Comparison of ENCODE assay signal across 1 cellular context in the genomic region with DNA sequence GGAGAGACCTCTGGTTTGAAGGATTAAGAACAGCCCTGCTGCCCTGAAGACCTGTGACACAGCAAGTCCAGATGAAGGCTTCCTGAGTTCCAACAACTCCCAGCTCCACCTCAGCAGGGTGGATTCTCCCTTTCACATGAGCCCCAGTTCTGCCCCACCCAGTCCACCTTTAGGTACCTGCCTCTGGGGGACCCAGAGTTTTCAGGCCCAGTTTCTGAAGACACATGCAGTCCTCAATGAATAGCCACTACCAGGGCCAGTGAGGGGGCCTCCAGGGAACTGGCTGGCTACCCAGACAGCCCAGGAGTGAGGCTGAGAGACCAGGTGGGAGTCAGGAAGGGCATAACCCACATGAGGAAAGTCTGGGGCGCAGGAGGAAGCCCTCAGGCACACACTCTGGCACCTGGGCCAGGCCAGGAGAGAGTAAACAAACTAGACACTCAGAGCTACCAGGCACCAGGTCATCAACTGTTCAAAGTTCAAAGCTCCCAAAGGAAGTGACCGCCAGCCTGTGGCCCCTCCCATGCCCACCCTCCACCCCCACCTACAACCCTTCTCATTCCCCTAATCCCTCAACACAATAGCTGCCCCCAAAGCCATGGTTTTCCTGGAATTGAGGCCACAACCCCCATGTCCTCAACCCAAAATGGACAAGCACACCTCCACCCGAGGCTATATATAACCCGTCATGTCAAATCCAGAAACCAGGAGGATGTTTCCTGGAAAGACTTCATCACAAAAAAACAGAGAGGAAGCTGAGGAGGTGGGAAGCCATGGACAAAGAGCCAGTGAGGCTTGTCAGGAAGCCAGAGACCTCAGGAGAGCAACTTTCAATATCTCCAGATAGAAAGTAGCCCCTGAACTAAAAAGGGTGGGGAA.
TF ChIP-seq lines count a peak whose summit lies in the region.

No MANE protein-coding gene starts in this region.

TF ChIP-seq in HepG2, 621 proteins besides CTCF, POLR2A, EP300 and RAD21 (continued from another document and continues in another):
- TF ChIP-seq, protein P1, sequence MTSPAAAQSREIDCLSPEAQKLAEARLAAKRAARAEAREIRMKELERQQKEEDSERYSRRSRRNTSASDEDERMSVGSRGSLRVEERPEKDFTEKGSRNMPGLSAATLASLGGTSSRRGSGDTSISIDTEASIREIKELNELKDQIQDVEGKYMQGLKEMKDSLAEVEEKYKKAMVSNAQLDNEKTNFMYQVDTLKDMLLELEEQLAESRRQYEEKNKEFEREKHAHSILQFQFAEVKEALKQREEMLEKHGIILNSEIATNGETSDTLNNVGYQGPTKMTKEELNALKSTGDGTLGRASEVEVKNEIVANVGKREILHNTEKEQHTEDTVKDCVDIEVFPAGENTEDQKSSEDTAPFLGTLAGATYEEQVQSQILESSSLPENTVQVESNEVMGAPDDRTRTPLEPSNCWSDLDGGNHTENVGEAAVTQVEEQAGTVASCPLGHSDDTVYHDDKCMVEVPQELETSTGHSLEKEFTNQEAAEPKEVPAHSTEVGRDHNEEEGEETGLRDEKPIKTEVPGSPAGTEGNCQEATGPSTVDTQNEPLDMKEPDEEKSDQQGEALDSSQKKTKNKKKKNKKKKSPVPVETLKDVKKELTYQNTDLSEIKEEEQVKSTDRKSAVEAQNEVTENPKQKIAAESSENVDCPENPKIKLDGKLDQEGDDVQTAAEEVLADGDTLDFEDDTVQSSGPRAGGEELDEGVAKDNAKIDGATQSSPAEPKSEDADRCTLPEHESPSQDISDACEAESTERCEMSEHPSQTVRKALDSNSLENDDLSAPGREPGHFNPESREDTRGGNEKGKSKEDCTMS (CRISPR knock-in tag; conservative IDR thresholded peaks at IDR 0.05), result no peak
- TF ChIP-seq ZNF264 (CRISPR knock-in tag; IDR thresholded peaks at IDR 0.05), result no peak; the same call in 1 of the 2 replicates
- TF ChIP-seq, protein P2, sequence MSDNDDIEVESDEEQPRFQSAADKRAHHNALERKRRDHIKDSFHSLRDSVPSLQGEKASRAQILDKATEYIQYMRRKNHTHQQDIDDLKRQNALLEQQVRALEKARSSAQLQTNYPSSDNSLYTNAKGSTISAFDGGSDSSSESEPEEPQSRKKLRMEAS (IDR thresholded peaks at IDR 0.05), result 0 out of 2 replicates have a peak, but pooled peaks have one; percentile 42
- no peak for TF ChIP-seq NFE2L1 (CRISPR knock-in tag; IDR thresholded peaks at IDR 0.05; ENCODE audit: borderline replicate concordance)
- no peak for TF ChIP-seq ZNF569 (CRISPR knock-in tag; IDR thresholded peaks at IDR 0.05; ENCODE audit: borderline replicate concordance)
- TF ChIP-seq ZNF230 (CRISPR knock-in tag; IDR thresholded peaks at IDR 0.05), result peak; percentile 65; the same call in 1 of the 2 replicates
- TF ChIP-seq JUNB (CRISPR knock-in tag; IDR thresholded peaks at IDR 0.05; ENCODE audit: borderline replicate concordance), result no peak
- TF ChIP-seq, protein P3, sequence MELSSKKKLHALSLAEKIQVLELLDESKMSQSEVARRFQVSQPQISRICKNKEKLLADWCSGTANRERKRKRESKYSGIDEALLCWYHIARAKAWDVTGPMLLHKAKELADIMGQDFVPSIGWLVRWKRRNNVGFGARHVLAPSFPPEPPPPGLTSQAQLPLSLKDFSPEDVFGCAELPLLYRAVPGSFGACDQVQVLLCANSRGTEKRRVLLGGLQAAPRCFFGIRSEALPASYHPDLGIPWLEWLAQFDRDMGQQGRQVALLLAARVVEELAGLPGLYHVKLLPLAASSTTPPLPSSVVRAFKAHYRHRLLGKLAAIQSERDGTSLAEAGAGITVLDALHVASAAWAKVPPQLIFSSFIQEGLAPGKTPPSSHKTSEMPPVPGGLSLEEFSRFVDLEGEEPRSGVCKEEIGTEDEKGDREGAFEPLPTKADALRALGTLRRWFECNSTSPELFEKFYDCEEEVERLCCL (CRISPR knock-in tag; IDR thresholded peaks at IDR 0.05; ENCODE audit: borderline replicate concordance), result no peak
- TF ChIP-seq HOXD1 (CRISPR knock-in tag; IDR thresholded peaks at IDR 0.05), result no peak
- TF ChIP-seq RFX3 (CRISPR knock-in tag; IDR thresholded peaks at IDR 0.05), result no peak
- 0 out of 2 replicates have a peak, but pooled peaks have one; percentile 25 for TF ChIP-seq JUN (CRISPR knock-in tag; IDR thresholded peaks at IDR 0.05)
- TF ChIP-seq, protein P4, sequence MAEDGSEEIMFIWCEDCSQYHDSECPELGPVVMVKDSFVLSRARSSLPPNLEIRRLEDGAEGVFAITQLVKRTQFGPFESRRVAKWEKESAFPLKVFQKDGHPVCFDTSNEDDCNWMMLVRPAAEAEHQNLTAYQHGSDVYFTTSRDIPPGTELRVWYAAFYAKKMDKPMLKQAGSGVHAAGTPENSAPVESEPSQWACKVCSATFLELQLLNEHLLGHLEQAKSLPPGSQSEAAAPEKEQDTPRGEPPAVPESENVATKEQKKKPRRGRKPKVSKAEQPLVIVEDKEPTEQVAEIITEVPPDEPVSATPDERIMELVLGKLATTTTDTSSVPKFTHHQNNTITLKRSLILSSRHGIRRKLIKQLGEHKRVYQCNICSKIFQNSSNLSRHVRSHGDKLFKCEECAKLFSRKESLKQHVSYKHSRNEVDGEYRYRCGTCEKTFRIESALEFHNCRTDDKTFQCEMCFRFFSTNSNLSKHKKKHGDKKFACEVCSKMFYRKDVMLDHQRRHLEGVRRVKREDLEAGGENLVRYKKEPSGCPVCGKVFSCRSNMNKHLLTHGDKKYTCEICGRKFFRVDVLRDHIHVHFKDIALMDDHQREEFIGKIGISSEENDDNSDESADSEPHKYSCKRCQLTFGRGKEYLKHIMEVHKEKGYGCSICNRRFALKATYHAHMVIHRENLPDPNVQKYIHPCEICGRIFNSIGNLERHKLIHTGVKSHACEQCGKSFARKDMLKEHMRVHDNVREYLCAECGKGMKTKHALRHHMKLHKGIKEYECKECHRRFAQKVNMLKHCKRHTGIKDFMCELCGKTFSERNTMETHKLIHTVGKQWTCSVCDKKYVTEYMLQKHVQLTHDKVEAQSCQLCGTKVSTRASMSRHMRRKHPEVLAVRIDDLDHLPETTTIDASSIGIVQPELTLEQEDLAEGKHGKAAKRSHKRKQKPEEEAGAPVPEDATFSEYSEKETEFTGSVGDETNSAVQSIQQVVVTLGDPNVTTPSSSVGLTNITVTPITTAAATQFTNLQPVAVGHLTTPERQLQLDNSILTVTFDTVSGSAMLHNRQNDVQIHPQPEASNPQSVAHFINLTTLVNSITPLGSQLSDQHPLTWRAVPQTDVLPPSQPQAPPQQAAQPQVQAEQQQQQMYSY (CRISPR knock-in tag; IDR thresholded peaks at IDR 0.05), result no peak
- no peak for TF ChIP-seq CENPX (CRISPR knock-in tag; IDR thresholded peaks at IDR 0.05)
- TF ChIP-seq BHLHE40 (IDR thresholded peaks at IDR 0.05; ENCODE audit: low read length), result no peak; the same call in 1 of the 2 replicates
- no peak for TF ChIP-seq NCOA1 (CRISPR knock-in tag; IDR thresholded peaks at IDR 0.05)
- no peak for TF ChIP-seq SMYD3 (CRISPR knock-in tag; IDR thresholded peaks at IDR 0.05)
- peak; percentile 42; the same call in 1 of the 2 replicates for TF ChIP-seq KAT8 (CRISPR knock-in tag; IDR thresholded peaks at IDR 0.05)
- no peak for TF ChIP-seq SP2 (CRISPR knock-in tag; IDR thresholded peaks at IDR 0.05)
- no peak for TF ChIP-seq KDM5B (CRISPR knock-in tag; IDR thresholded peaks at IDR 0.05; ENCODE audit: borderline replicate concordance)
- no peak for TF ChIP-seq NFIC (IDR thresholded peaks at IDR 0.05; ENCODE audit: low read length)
- TF ChIP-seq KDM5A (IDR thresholded peaks at IDR 0.05; ENCODE audit: borderline replicate concordance, low read length), result no peak
- TF ChIP-seq, protein P5, sequence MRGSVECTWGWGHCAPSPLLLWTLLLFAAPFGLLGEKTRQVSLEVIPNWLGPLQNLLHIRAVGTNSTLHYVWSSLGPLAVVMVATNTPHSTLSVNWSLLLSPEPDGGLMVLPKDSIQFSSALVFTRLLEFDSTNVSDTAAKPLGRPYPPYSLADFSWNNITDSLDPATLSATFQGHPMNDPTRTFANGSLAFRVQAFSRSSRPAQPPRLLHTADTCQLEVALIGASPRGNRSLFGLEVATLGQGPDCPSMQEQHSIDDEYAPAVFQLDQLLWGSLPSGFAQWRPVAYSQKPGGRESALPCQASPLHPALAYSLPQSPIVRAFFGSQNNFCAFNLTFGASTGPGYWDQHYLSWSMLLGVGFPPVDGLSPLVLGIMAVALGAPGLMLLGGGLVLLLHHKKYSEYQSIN (CRISPR knock-in tag; IDR thresholded peaks at IDR 0.05; ENCODE audit: borderline replicate concordance), result no peak
- no peak for TF ChIP-seq ZNF879 (CRISPR knock-in tag; IDR thresholded peaks at IDR 0.05)
- TF ChIP-seq, protein P6, sequence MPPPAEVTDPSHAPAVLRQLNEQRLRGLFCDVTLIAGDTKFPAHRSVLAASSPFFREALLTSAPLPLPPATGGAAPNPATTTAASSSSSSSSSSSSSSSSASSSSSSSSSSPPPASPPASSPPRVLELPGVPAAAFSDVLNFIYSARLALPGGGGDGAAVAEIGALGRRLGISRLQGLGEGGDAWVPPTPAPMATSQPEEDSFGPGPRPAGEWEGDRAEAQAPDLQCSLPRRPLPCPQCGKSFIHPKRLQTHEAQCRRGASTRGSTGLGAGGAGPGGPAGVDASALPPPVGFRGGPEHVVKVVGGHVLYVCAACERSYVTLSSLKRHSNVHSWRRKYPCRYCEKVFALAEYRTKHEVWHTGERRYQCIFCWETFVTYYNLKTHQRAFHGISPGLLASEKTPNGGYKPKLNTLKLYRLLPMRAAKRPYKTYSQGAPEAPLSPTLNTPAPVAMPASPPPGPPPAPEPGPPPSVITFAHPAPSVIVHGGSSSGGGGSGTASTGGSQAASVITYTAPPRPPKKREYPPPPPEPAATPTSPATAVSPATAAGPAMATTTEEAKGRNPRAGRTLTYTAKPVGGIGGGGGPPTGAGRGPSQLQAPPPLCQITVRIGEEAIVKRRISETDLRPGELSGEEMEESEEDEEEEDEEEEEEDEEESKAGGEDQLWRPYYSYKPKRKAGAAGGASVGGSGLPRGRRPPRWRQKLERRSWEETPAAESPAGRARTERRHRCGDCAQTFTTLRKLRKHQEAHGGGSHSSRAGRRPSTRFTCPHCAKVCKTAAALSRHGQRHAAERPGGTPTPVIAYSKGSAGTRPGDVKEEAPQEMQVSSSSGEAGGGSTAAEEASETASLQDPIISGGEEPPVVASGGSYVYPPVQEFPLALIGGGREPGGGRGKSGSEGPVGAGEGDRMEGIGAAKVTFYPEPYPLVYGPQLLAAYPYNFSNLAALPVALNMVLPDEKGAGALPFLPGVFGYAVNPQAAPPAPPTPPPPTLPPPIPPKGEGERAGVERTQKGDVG (CRISPR knock-in tag; IDR thresholded peaks at IDR 0.05; ENCODE audit: borderline replicate concordance), result no peak
- TF ChIP-seq, protein P7, sequence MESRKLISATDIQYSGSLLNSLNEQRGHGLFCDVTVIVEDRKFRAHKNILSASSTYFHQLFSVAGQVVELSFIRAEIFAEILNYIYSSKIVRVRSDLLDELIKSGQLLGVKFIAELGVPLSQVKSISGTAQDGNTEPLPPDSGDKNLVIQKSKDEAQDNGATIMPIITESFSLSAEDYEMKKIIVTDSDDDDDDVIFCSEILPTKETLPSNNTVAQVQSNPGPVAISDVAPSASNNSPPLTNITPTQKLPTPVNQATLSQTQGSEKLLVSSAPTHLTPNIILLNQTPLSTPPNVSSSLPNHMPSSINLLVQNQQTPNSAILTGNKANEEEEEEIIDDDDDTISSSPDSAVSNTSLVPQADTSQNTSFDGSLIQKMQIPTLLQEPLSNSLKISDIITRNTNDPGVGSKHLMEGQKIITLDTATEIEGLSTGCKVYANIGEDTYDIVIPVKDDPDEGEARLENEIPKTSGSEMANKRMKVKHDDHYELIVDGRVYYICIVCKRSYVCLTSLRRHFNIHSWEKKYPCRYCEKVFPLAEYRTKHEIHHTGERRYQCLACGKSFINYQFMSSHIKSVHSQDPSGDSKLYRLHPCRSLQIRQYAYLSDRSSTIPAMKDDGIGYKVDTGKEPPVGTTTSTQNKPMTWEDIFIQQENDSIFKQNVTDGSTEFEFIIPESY (CRISPR knock-in tag; IDR thresholded peaks at IDR 0.05), result no peak
- 0 out of 2 replicates have a peak, but pooled peaks have one; percentile 50 for TF ChIP-seq MIER3 (CRISPR knock-in tag; IDR thresholded peaks at IDR 0.05; ENCODE audit: borderline replicate concordance)
- TF ChIP-seq HES4 (CRISPR knock-in tag; IDR thresholded peaks at IDR 0.05; ENCODE audit: borderline replicate concordance), result no peak
- TF ChIP-seq ZNF10 (CRISPR knock-in tag; IDR thresholded peaks at IDR 0.05; ENCODE audit: borderline replicate concordance, low read depth), result no peak
- TF ChIP-seq ZNF564 (CRISPR knock-in tag; IDR thresholded peaks at IDR 0.05), result no peak
- TF ChIP-seq, protein P8, sequence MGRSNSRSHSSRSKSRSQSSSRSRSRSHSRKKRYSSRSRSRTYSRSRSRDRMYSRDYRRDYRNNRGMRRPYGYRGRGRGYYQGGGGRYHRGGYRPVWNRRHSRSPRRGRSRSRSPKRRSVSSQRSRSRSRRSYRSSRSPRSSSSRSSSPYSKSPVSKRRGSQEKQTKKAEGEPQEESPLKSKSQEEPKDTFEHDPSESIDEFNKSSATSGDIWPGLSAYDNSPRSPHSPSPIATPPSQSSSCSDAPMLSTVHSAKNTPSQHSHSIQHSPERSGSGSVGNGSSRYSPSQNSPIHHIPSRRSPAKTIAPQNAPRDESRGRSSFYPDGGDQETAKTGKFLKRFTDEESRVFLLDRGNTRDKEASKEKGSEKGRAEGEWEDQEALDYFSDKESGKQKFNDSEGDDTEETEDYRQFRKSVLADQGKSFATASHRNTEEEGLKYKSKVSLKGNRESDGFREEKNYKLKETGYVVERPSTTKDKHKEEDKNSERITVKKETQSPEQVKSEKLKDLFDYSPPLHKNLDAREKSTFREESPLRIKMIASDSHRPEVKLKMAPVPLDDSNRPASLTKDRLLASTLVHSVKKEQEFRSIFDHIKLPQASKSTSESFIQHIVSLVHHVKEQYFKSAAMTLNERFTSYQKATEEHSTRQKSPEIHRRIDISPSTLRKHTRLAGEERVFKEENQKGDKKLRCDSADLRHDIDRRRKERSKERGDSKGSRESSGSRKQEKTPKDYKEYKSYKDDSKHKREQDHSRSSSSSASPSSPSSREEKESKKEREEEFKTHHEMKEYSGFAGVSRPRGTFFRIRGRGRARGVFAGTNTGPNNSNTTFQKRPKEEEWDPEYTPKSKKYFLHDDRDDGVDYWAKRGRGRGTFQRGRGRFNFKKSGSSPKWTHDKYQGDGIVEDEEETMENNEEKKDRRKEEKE (IDR thresholded peaks at IDR 0.05), result no peak
- TF ChIP-seq ZFP82 (CRISPR knock-in tag; IDR thresholded peaks at IDR 0.05; ENCODE audit: borderline replicate concordance), result no peak
- TF ChIP-seq ZNF335 (CRISPR knock-in tag; IDR thresholded peaks at IDR 0.05), result 0 out of 2 replicates have a peak, but pooled peaks have one; percentile 15
- TF ChIP-seq, protein P9, sequence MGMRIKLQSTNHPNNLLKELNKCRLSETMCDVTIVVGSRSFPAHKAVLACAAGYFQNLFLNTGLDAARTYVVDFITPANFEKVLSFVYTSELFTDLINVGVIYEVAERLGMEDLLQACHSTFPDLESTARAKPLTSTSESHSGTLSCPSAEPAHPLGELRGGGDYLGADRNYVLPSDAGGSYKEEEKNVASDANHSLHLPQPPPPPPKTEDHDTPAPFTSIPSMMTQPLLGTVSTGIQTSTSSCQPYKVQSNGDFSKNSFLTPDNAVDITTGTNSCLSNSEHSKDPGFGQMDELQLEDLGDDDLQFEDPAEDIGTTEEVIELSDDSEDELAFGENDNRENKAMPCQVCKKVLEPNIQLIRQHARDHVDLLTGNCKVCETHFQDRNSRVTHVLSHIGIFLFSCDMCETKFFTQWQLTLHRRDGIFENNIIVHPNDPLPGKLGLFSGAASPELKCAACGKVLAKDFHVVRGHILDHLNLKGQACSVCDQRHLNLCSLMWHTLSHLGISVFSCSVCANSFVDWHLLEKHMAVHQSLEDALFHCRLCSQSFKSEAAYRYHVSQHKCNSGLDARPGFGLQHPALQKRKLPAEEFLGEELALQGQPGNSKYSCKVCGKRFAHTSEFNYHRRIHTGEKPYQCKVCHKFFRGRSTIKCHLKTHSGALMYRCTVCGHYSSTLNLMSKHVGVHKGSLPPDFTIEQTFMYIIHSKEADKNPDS (CRISPR knock-in tag; IDR thresholded peaks at IDR 0.05), result no peak
- TF ChIP-seq KLF13 (CRISPR knock-in tag; IDR thresholded peaks at IDR 0.05), result no peak
- no peak for TF ChIP-seq ATRX (CRISPR knock-in tag; IDR thresholded peaks at IDR 0.05; ENCODE audit: borderline replicate concordance)
- no peak for TF ChIP-seq ZBTB1 (CRISPR knock-in tag; IDR thresholded peaks at IDR 0.05; ENCODE audit: borderline replicate concordance)
- TF ChIP-seq ZNF317 (CRISPR knock-in tag; IDR thresholded peaks at IDR 0.05), result no peak
